ENCODE assay signal across 12 cellular contexts in genomic region chr13:30396434-30397075, GRCh38. TPM values are rescaled to one million over a fixed set of nuclear protein-coding genes. Genes with fewer than 3 reads are reported as not detected.
DNase-seq lines count a peak whose midpoint lies in the region; ATAC-seq and TF ChIP-seq lines count a peak whose summit lies in the region.
"Had no signal": no experiment of that assay in that cellular context is flagged by ENCODE, and none has a peak within 500 bp of the region (broad histone marks: within the 10 kb centered on the region; RNA-seq: fewer than 3 reads in every experiment).

No MANE protein-coding gene starts in this region.

- H3K9me3 Mint-ChIP-seq in activated CD4-positive, alpha-beta T cell treated with anti-CD3 and anti-CD28 coated beads for 36 hours (ENCODE audit: low read depth) = no peaks in the 10 kb centered on the region
- no peaks in the 10 kb centered on the region for H3K9me3 Mint-ChIP-seq in activated CD8-positive, alpha-beta T cell treated with anti-CD3 and anti-CD28 coated beads, Interleukin-2, amount 10 ng/mL, durations not matched to agents 7 days and 5 days (ENCODE audit: insufficient read depth)

- no peak for TF ChIP-seq EP300 in suprapubic skin (IDR thresholded peaks at IDR 0.05)

- TF ChIP-seq CTCF in suprapubic skin (IDR thresholded peaks at IDR 0.05) = no peak

- TF ChIP-seq POLR2A in suprapubic skin (IDR thresholded peaks at IDR 0.05) = no peak

- H3K4me3 Mint-ChIP-seq in activated CD4-positive, alpha-beta T cell treated with anti-CD3 and anti-CD28 coated beads for 36 hours = no peak overlapping the region
- peak overlapping the region; percentile 15 for H3K4me3 Mint-ChIP-seq in activated CD8-positive, alpha-beta T cell treated with anti-CD3 and anti-CD28 coated beads, Interleukin-2, amount 10 ng/mL, durations not matched to agents 7 days and 5 days

- CTCF ChIA-PET in activated CD4-positive, alpha-beta T cell treated with anti-CD3 and anti-CD28 coated beads for 36 hours (lab: Charles Lee) = interaction anchor here (0.8 to 1.8 kb wide), 2 partner anchors 11 to 264 kb away, joined by 3 to 5 read pairs; no protein-coding TSS in a partner anchor
- CTCF ChIA-PET in activated CD8-positive, alpha-beta T cell treated with anti-CD3 and anti-CD28 coated beads, Interleukin-2, amount 10 ng/mL, durations not matched to agents 7 days and 5 days (lab: Charles Lee) = interaction anchor here (1.9 to 5.9 kb wide), 4 partner anchors 8 to 59 kb away, joined by 5 to 69 read pairs (median 16); no protein-coding TSS in a partner anchor

- H3K36me3 ChIP-seq in suprapubic skin = no peaks in the 10 kb centered on the region

- H3K9me3 ChIP-seq in suprapubic skin = no peaks in the 10 kb centered on the region

- peaks cover 26% of the 10 kb centered on the region for H3K4me1 Mint-ChIP-seq in activated CD4-positive, alpha-beta T cell treated with anti-CD3 and anti-CD28 coated beads for 36 hours
- H3K4me1 Mint-ChIP-seq in activated CD8-positive, alpha-beta T cell treated with anti-CD3 and anti-CD28 coated beads, Interleukin-2, amount 10 ng/mL, durations not matched to agents 7 days and 5 days (ENCODE audit: low read depth) = peaks cover 45% of the 10 kb centered on the region

- H3K27ac Mint-ChIP-seq in activated CD4-positive, alpha-beta T cell treated with anti-CD3 and anti-CD28 coated beads for 36 hours = no peak overlapping the region
- no peak overlapping the region for H3K27ac Mint-ChIP-seq in activated CD8-positive, alpha-beta T cell treated with anti-CD3 and anti-CD28 coated beads, Interleukin-2, amount 10 ng/mL, durations not matched to agents 7 days and 5 days

- H3K27ac ChIP-seq in suprapubic skin = peak overlapping the region; percentile 97

- H3K27me3 Mint-ChIP-seq in activated CD4-positive, alpha-beta T cell treated with anti-CD3 and anti-CD28 coated beads for 36 hours = no peaks in the 10 kb centered on the region
- no peaks in the 10 kb centered on the region for H3K27me3 Mint-ChIP-seq in activated CD8-positive, alpha-beta T cell treated with anti-CD3 and anti-CD28 coated beads, Interleukin-2, amount 10 ng/mL, durations not matched to agents 7 days and 5 days (ENCODE audit: low read depth)

- peak overlapping the region; percentile 65 for H3K4me3 ChIP-seq in suprapubic skin

- POLR2A ChIA-PET in activated CD4-positive, alpha-beta T cell treated with anti-CD3 and anti-CD28 coated beads for 36 hours (lab: Charles Lee) = no interaction called here
- POLR2A ChIA-PET in activated CD8-positive, alpha-beta T cell treated with anti-CD3 and anti-CD28 coated beads, Interleukin-2, amount 10 ng/mL, durations not matched to agents 7 days and 5 days (lab: Charles Lee) = interaction anchor here (1.1 to 5.8 kb wide), 4 partner anchors 9 to 25 kb away, joined by 3 to 94 read pairs (median 8); partner anchors contain the start of gene UBE2L5

- no peaks in the 10 kb centered on the region for H3K36me3 Mint-ChIP-seq in activated CD4-positive, alpha-beta T cell treated with anti-CD3 and anti-CD28 coated beads for 36 hours (ENCODE audit: low read depth)
- H3K36me3 Mint-ChIP-seq in activated CD8-positive, alpha-beta T cell treated with anti-CD3 and anti-CD28 coated beads, Interleukin-2, amount 10 ng/mL, durations not matched to agents 7 days and 5 days (ENCODE audit: low read depth) = no peaks in the 10 kb centered on the region

- H3K27me3 ChIP-seq in suprapubic skin = no peaks in the 10 kb centered on the region

- peak; percentile 36 for ATAC-seq in activated CD4-positive, alpha-beta T cell treated with anti-CD3 and anti-CD28 coated beads for 36 hours
- ATAC-seq in activated CD8-positive, alpha-beta T cell treated with anti-CD3 and anti-CD28 coated beads, Interleukin-2, amount 10 ng/mL, durations not matched to agents 7 days and 5 days = no peak
- ATAC-seq in HG02571 (IDR thresholded peaks at IDR 0.05; ENCODE audit: unreplicated experiment) (no peak), GM18502 (IDR thresholded peaks at IDR 0.05; ENCODE audit: poor library complexity, unreplicated experiment) (no peak)

- 49% methylated on average over 8 of the region's 8 CpGs for WGBS in suprapubic skin

- H3K4me1 ChIP-seq in suprapubic skin = peaks cover 36% of the 10 kb centered on the region

- intact Hi-C loops in activated CD4-positive, alpha-beta T cell treated with anti-CD3 and anti-CD28 coated beads for 36 hours (cut with DNase I, micrococcal nuclease) = no loop called here

- no peak for DNase-seq in activated CD4-positive, alpha-beta T cell treated with anti-CD3 and anti-CD28 coated beads for 36 hours
- DNase-seq in activated CD4-positive, alpha-beta T cell treated with anti-CD3 and anti-CD28 coated beads, Interleukin-2, amount 50 U/mL, for 1 hour = no peak
- no peak for DNase-seq in activated CD8-positive, alpha-beta T cell treated with anti-CD3 and anti-CD28 coated beads, Interleukin-2, amount 10 ng/mL, durations not matched to agents 7 days and 5 days
- DNase-seq in kidney tubule cell (ENCODE audit: low spot score) = peak; percentile 28
- no peak for DNase-seq in suprapubic skin (ENCODE audit: low spot score in 2 of 2)
- no peak for DNase-seq in stimulated activated CD4-positive, alpha-beta T cell treated with anti-CD3 and anti-CD28 coated beads, Interleukin-2, amount 100 ng/mL, for 24 hours
- DNase-seq: NCI-H524 treated with DMSO at 0.1 percent for 48 hours; stimulated activated naive CD4-positive, alpha-beta T cell had no signal

RNA-seq across cellular contexts. Expression of gene UBE2L5, which starts 25.7 kb away (rescaled TPM):
- under 1 TPM in 1 of 2 experiments, not detected in 1; 0.11 TPM for total RNA-seq in activated CD4-positive, alpha-beta T cell treated with anti-CD3 and anti-CD28 coated beads for 36 hours
- total RNA-seq in activated CD8-positive, alpha-beta T cell treated with anti-CD3 and anti-CD28 coated beads, Interleukin-2, amount 10 ng/mL, durations not matched to agents 7 days and 5 days = not detected
- under 1 TPM in 2 of 4 donors, not detected in 2; 0.34 to 0.80 TPM for total RNA-seq in suprapubic skin
- total RNA-seq: cardiac septum, pulmonary artery endothelial cell had no signal
